Comparison of ENCODE assay signal across 8 cellular contexts in genomic region chr21:33894736-33895288, GRCh38. TPM values are rescaled to one million over a fixed set of nuclear protein-coding genes. Genes with fewer than 3 reads are reported as not detected.
DNase-seq lines count a peak whose midpoint lies in the region; ATAC-seq and TF ChIP-seq lines count a peak whose summit lies in the region.

No MANE protein-coding gene starts in this region.

- H3K9ac ChIP-seq in OCI-LY1 (ENCODE audit: low read length), result no peak overlapping the region

- H3F3A ChIP-seq in OCI-LY1 (ENCODE audit: insufficient read depth, low read length), result no peaks in the 10 kb centered on the region

- 3% methylated on average over 20 of the region's 20 CpGs for WGBS in esophagus muscularis mucosa

- no peaks in the 10 kb centered on the region for H3K36me3 ChIP-seq in CD8-positive, alpha-beta T cell (ENCODE audit: insufficient read depth, low read length)
- H3K36me3 ChIP-seq in OCI-LY1 (ENCODE audit: insufficient read depth, low read length) (no peaks in the 10 kb centered on the region), esophagus muscularis mucosa (no peaks in the 10 kb centered on the region)

- H3K36me3 Mint-ChIP-seq in CD8-positive, alpha-beta T cell, result peaks cover 3% of the 10 kb centered on the region

- peak; percentile 100 for ATAC-seq in CD8-positive, alpha-beta T cell
- no peak for ATAC-seq in GM18517 (IDR thresholded peaks at IDR 0.05; ENCODE audit: unreplicated experiment)

- H3K9me3 ChIP-seq in CD8-positive, alpha-beta T cell (ENCODE audit: low read length), result no peaks in the 10 kb centered on the region
- H3K9me3 ChIP-seq in OCI-LY1 (ENCODE audit: low read length) (no peaks in the 10 kb centered on the region), esophagus muscularis mucosa (no peaks in the 10 kb centered on the region)

- peaks cover 16% of the 10 kb centered on the region for H3K4me1 Mint-ChIP-seq in CD8-positive, alpha-beta T cell (ENCODE audit: low read depth)

- no peaks in the 10 kb centered on the region for H3K79me2 ChIP-seq in OCI-LY1 (ENCODE audit: insufficient read depth, low read length)

- no peaks in the 10 kb centered on the region for H3K27me3 Mint-ChIP-seq in CD8-positive, alpha-beta T cell (ENCODE audit: low read depth)

- no peaks in the 10 kb centered on the region for H3K9me2 ChIP-seq in OCI-LY1 (ENCODE audit: low read depth, low read length)

- peak; percentile 27 to 82 (median 69) for DNase-seq in CD8-positive, alpha-beta T cell
- DNase-seq in HS-5 (ENCODE audit: low read depth) (peak; percentile 35), activated T-cell treated with anti-CD3 and anti-CD28 coated beads for 24 hours (ENCODE audit: low read depth) (peak; percentile 62), esophagus muscularis mucosa (ENCODE audit: extremely low spot score) (peak; percentile 94), myocyte (ENCODE audit: low read depth) (peak; percentile 85)
- DNase-seq in stimulated activated CD8-positive, alpha-beta memory T cell treated with anti-CD3 and anti-CD28 coated beads, Interleukin-4, amount 100 ng/mL, for 4 hours (ENCODE audit: low read depth in 2 of 2, low spot score in 1 of 2), result peak; percentile 36 to 56

- peak overlapping the region; percentile 33 for H3K4me3 ChIP-seq in CD8-positive, alpha-beta T cell (ENCODE audit: low read depth, low read length)
- H3K4me3 ChIP-seq in OCI-LY1 (ENCODE audit: low read depth, low read length, poor library complexity, severe bottlenecking), result no peak overlapping the region
- peak overlapping the region; percentile 39 to 53 (median 40) for H3K4me3 ChIP-seq in esophagus muscularis mucosa

- POLR2A ChIA-PET in CD8-positive, alpha-beta T cell (lab: Charles Lee), result interaction anchor here (0.7 to 0.9 kb wide), 2 partner anchors 12 to 37 kb away, joined by 3 read pairs; no protein-coding TSS in a partner anchor

- no peak for TF ChIP-seq EP300 in esophagus muscularis mucosa (IDR thresholded peaks at IDR 0.05)

- TF ChIP-seq POLR2A in esophagus muscularis mucosa (IDR thresholded peaks at IDR 0.05; ENCODE audit: low read depth), result no peak

- H3K4me2 ChIP-seq in OCI-LY1 (ENCODE audit: low read length), result peak overlapping the region; percentile 27; the same call in 1 of the 2 replicates

- peak; percentile 38 for TF ChIP-seq CTCF in CD8-positive, alpha-beta T cell (IDR thresholded peaks at IDR 0.05)
- TF ChIP-seq CTCF in OCI-LY1 (IDR thresholded peaks at IDR 0.05; ENCODE audit: low read length) (peak; percentile 58), esophagus muscularis mucosa (IDR thresholded peaks at IDR 0.05) (peak; percentile 61 to 70 (median 66))

- H3K27ac Mint-ChIP-seq in CD8-positive, alpha-beta T cell, result peak overlapping the region; percentile 85

- no peaks in the 10 kb centered on the region for H3K9me3 Mint-ChIP-seq in CD8-positive, alpha-beta T cell

- peaks cover 7% of the 10 kb centered on the region for H3K4me1 ChIP-seq in CD8-positive, alpha-beta T cell (ENCODE audit: insufficient read depth, low read length)
- H3K4me1 ChIP-seq in OCI-LY1 (ENCODE audit: insufficient read depth, low read length, severe bottlenecking) (peaks cover 3% of the 10 kb centered on the region), esophagus muscularis mucosa (peaks cover 7 to 28% (median 25%) of the 10 kb centered on the region in 4 donors)

- H4K20me1 ChIP-seq in OCI-LY1 (ENCODE audit: insufficient read depth, low read length), result no peaks in the 10 kb centered on the region

- CTCF ChIA-PET in CD8-positive, alpha-beta T cell (lab: Charles Lee), result interaction anchor here (0.7 to 1.0 kb wide), 3 partner anchors 9 to 453 kb away, joined by 3 read pairs; no protein-coding TSS in a partner anchor

- no peak overlapping the region for H2AFZ ChIP-seq in OCI-LY1 (ENCODE audit: low read length)

- intact Hi-C loops in CD8-positive, alpha-beta T cell (cut with DNase I, micrococcal nuclease), result loop anchor here in 1 of 2 experiments (5.0 kb wide), 1 partner anchor 253 kb away; the partner anchor contains the start of genes CRYZL1 and ITSN1
- intact Hi-C loops in esophagus muscularis mucosa (cut with DNase I), result loop anchor here (10.0 kb wide), 1 partner anchor 80 kb away; no protein-coding TSS in a partner anchor

- H3K4me3 Mint-ChIP-seq in CD8-positive, alpha-beta T cell, result peak overlapping the region; percentile 85

- no peak overlapping the region for H3K27ac ChIP-seq in CD8-positive, alpha-beta T cell (ENCODE audit: low read depth, low read length)
- H3K27ac ChIP-seq in OCI-LY1 (ENCODE audit: low read depth, low read length, poor library complexity, severe bottlenecking) (no peak overlapping the region), esophagus muscularis mucosa (replicated peaks in 1 of 4) (no peak overlapping the region)

- H3K27me3 ChIP-seq in CD8-positive, alpha-beta T cell (ENCODE audit: insufficient read depth, low read length), result no peaks in the 10 kb centered on the region
- H3K27me3 ChIP-seq in OCI-LY1 (ENCODE audit: insufficient read depth, low read length) (no peaks in the 10 kb centered on the region; the same call in 1 of the 2 replicates), esophagus muscularis mucosa (no peaks in the 10 kb centered on the region)

RNA-seq across cellular contexts. Expression of gene ATP5PO, which starts 20.8 kb away (rescaled TPM):
- 100 to 1,000 TPM; 129 to 143 TPM for total RNA-seq in CD8-positive, alpha-beta T cell
- total RNA-seq in esophagus muscularis mucosa (100 to 1,000 TPM; 130 to 289 (median 195) TPM), myocyte (198 and 272 TPM in 2 replicates)
- polyA plus RNA-seq in myocyte (2012), result 170 TPM

Comparison
In these comparisons a context has a peak if more than half of its experiments do, and no peak if none do; other contexts are left out.
1. DNase-seq: peak in every context shown above with its lines; median percentile 94 in esophagus muscularis mucosa; 85 in myocyte; 69 in CD8-positive, alpha-beta T cell; 62 in activated T-cell treated with anti-CD3 and anti-CD28 coated beads for 24 hours; 46 in stimulated activated CD8-positive, alpha-beta memory T cell treated with anti-CD3 and anti-CD28 coated beads, Interleukin-4, amount 100 ng/mL, for 4 hours; 35 in HS-5.